ENCODE assay signal across 34 cellular contexts in the genomic region with DNA sequence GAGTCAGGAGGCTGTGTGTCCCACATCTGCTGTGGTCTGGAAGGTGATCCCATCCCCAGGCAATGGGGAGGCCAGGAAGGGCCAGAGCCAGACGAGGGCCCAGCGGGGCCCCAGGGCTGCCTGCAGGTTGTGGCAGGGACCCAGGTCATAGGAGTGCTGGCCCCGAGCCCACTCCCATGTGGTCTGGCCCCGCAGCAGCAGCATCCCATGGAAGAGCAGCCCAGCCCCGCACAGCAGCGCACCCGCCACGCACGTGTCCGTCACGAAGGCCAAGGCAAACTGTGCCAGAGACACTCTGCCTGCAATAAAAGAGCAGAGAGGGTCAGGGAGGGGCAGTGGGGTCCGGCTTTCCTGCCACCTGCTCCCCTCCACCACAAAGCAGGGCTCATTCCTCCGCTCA. TPM values are rescaled to one million over a fixed set of nuclear protein-coding genes. Genes with fewer than 3 reads are reported as not detected.
"Had no signal": no experiment of that assay in that cellular context is flagged by ENCODE, and none has a peak within 500 bp of the region (broad histone marks: within the 10 kb centered on the region; RNA-seq: fewer than 3 reads in every experiment).

No MANE protein-coding gene starts in this region.

- FAIRE-seq: endothelial cell of umbilical vein, islet of Langerhans had no signal

- H3K27ac ChIP-seq: coronary artery, esophagus muscularis mucosa, foreskin keratinocyte, heart right ventricle, prostate gland, right atrium auricular region, sigmoid colon, testis, tibial artery had no signal

- ATAC-seq: foreskin keratinocyte; left lobe of liver; mucosa of descending colon; natural killer cell treated with Interleukin-12 subunit alpha and Interleukin-12 subunit beta and Interleukin-15 and Interleukin-18, amount 100 ng/mL, for 72 hours; stimulated activated memory B cell treated with anti-CD40 and anti-IgM and Interleukin-4, amounts not matched to agents 10 μg/mL and 1 μg/mL and 100 μg/mL, for 72 hours; stimulated activated naive CD8-positive, alpha-beta T cell treated with anti-CD3 and anti-CD28 coated beads, Interleukin-15, Interleukin-2, amounts not matched to agents 100 U/mL and 50 U/mL, for 24 hours had no signal

- H3K4me3 ChIP-seq: coronary artery, esophagus muscularis mucosa, heart right ventricle, lung, mucosa of descending colon, prostate gland, right atrium auricular region, sigmoid colon, testis, tibial artery had no signal

- H3K27me3 Mint-ChIP-seq: memory B cell; naive B cell; natural killer cell treated with Interleukin-12 subunit alpha and Interleukin-12 subunit beta and Interleukin-15 and Interleukin-18, amount 100 ng/mL, for 72 hours; stimulated activated memory B cell treated with anti-CD40 and anti-IgM and Interleukin-4, amounts not matched to agents 10 μg/mL and 1 μg/mL and 100 μg/mL, for 72 hours; type B pancreatic cell had no signal

- DNase-seq: dermis blood vessel endothelial cell; effector memory CD4-positive, alpha-beta T cell; foreskin keratinocyte; glutamatergic neuron; heart right ventricle; hippocampal formation; kidney glomerular epithelial cell; mucosa of descending colon; naive B cell; sigmoid colon; stimulated activated CD4-positive, alpha-beta T cell treated with anti-CD3 and anti-CD28 coated beads, Interleukin-2, amount 100 ng/mL, for 24 hours; stimulated activated CD4-positive, alpha-beta T cell treated with anti-CD3 and anti-CD28 coated beads, Interleukin-4, amount 100 ng/mL, for 24 hours; stimulated activated naive CD8-positive, alpha-beta T cell treated with anti-CD3 and anti-CD28 coated beads, Interleukin-15, Interleukin-2, amounts not matched to agents 100 U/mL and 50 U/mL, for 24 hours; testis; tibial artery had no signal

- H3K4me1 ChIP-seq: foreskin keratinocyte had no signal

- H3K4me3 Mint-ChIP-seq: memory B cell; mesothelial cell of epicardium; naive B cell; natural killer cell treated with Interleukin-12 subunit alpha and Interleukin-12 subunit beta and Interleukin-15 and Interleukin-18, amount 100 ng/mL, for 72 hours; neural crest cell; stimulated activated memory B cell treated with anti-CD40 and anti-IgM and Interleukin-4, amounts not matched to agents 10 μg/mL and 1 μg/mL and 100 μg/mL, for 72 hours; type B pancreatic cell had no signal

- H3K36me3 ChIP-seq: prostate gland had no signal

- H3K9me3 Mint-ChIP-seq: memory B cell; mesothelial cell of epicardium; naive B cell; natural killer cell treated with Interleukin-12 subunit alpha and Interleukin-12 subunit beta and Interleukin-15 and Interleukin-18, amount 100 ng/mL, for 72 hours; neural crest cell; stimulated activated memory B cell treated with anti-CD40 and anti-IgM and Interleukin-4, amounts not matched to agents 10 μg/mL and 1 μg/mL and 100 μg/mL, for 72 hours; type B pancreatic cell had no signal

- H3K9me3 ChIP-seq: esophagus muscularis mucosa, heart right ventricle, mucosa of descending colon, prostate gland, right atrium auricular region, sigmoid colon, testis, tibial artery had no signal

- H3K27me3 ChIP-seq: esophagus muscularis mucosa, foreskin keratinocyte, heart right ventricle, right atrium auricular region, sigmoid colon, testis, tibial artery had no signal

- H3K27ac Mint-ChIP-seq: memory B cell; mesothelial cell of epicardium; natural killer cell treated with Interleukin-12 subunit alpha and Interleukin-12 subunit beta and Interleukin-15 and Interleukin-18, amount 100 ng/mL, for 72 hours; stimulated activated memory B cell treated with anti-CD40 and anti-IgM and Interleukin-4, amounts not matched to agents 10 μg/mL and 1 μg/mL and 100 μg/mL, for 72 hours; type B pancreatic cell had no signal

RNA-seq across cellular contexts. Expression of gene ACTN3, which starts 7.2 kb away (rescaled TPM):
- total RNA-seq: epithelial cell of proximal tubule, esophagus muscularis mucosa, foreskin keratinocyte, left lobe of liver, liver, prostate gland, right atrium auricular region, urinary bladder had no signal

RNA-seq across cellular contexts. Expression of gene CTSF, which starts 28.9 kb away (rescaled TPM):
- total RNA-seq: mesothelial cell of epicardium, neural crest cell, osteocyte had no signal

RNA-seq across cellular contexts. Expression of gene CCDC87, which starts 53.3 kb away (rescaled TPM):
- total RNA-seq: natural killer cell treated with Interleukin-12 subunit alpha and Interleukin-12 subunit beta and Interleukin-15 and Interleukin-18, amount 100 ng/mL, for 72 hours; skeletal muscle tissue; urinary bladder had no signal
